Comparison of ENCODE assay signal across 8 cellular contexts in the genomic region with DNA sequence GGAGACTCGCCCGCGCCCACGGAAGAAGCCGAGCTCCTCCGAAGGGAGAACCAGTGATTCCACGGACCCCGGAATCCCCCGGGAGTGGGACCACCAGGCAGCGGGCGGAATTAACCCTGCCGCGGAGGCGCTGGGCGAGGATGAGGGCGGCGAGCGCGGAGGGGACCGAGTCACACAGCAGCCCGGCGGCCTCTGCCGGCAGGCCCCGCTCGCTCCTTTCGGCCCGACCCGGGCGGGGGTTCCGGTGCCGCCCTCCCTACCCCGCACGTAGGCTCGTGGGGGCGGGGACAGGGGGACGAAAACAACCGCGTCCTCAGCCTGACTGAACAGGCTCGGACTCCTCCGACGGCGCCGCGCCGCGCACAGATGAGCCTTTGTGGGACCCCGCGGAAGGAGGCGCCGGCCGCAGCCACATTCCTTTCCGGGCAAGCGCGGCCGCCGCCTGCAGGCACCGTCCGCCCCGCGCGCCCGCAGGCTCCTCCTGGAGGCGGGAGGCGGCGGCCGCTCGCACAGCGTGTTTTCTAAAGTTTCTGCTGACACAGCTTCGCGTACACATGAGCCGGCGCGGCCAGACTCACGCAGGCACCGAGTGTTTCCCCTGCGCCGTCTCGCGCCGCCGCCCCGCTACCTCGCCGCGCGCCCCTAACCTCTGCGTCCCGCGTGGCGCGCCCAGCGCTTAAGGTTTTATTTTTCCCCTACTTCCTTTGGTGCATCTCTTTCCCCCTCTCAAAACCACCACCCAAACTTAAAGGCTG.
A peak's percentile ranks its signal among the peaks of the same experiment; 100 is the strongest.
DNase-seq lines count a peak whose midpoint lies in the region; ATAC-seq lines count a peak whose summit lies in the region.

No MANE protein-coding gene starts in this region.

- H3K27me3 ChIP-seq in HUES48 (ENCODE audit: control insufficient read depth, insufficient read depth, low read length) = no peaks in the 10 kb centered on the region

- H3K4me3 ChIP-seq in HUES48 (ENCODE audit: low read depth, low read length) = peak overlapping the region; percentile 93

- peak overlapping the region; percentile 95 for H3K9ac ChIP-seq in HUES48 (ENCODE audit: low read depth, low read length)

- H3K4me3 Mint-ChIP-seq in activated T-cell treated with anti-CD3 and anti-CD28 coated beads, Interleukin-2, amount 50 U/mL, for 4 hours = peak overlapping the region; percentile 92

- peaks cover 37% of the 10 kb centered on the region for H3K4me1 ChIP-seq in HUES48 (ENCODE audit: control insufficient read depth, insufficient read depth, low read length)

- H3K36me3 ChIP-seq in HUES48 (ENCODE audit: control insufficient read depth, insufficient read depth, low read length) = no peaks in the 10 kb centered on the region

- H3K27ac ChIP-seq in HUES48 (ENCODE audit: low read depth, low read length) = peak overlapping the region; percentile 100

- H3K4me1 Mint-ChIP-seq in activated T-cell treated with anti-CD3 and anti-CD28 coated beads, Interleukin-2, amount 50 U/mL, for 4 hours (ENCODE audit: low read depth) = peaks cover 59% of the 10 kb centered on the region

- no peaks in the 10 kb centered on the region for H3K9me3 ChIP-seq in HUES48 (ENCODE audit: control insufficient read depth, insufficient read depth, low read length)

- no peaks in the 10 kb centered on the region for H3K27me3 Mint-ChIP-seq in activated T-cell treated with anti-CD3 and anti-CD28 coated beads, Interleukin-2, amount 50 U/mL, for 4 hours (ENCODE audit: low read depth)

- DNase-seq in DMS53 treated with DMSO at 0.1 percent for 48 hours (lab: John Stamatoyannopoulos, UW; ENCODE audit: unreplicated experiment) (peak; percentile 39), OCI-M1 (lab: John Stamatoyannopoulos, UW) (peak; percentile 93), myocyte (ENCODE audit: low read depth) (peak; percentile 94)
- peak; percentile 83 for DNase-seq in activated T-cell treated with anti-CD3 and anti-CD28 coated beads, Interleukin-2, amount 50 U/mL, for 4 hours
- DNase-seq in stimulated activated CD8-positive, alpha-beta memory T cell treated with anti-CD3 and anti-CD28 coated beads, Interleukin-7, amount 100 ng/mL, for 4 hours (ENCODE audit: low read depth in 2 of 2) = peak; percentile 76 to 84

- H3K36me3 Mint-ChIP-seq in activated T-cell treated with anti-CD3 and anti-CD28 coated beads, Interleukin-2, amount 50 U/mL, for 4 hours (ENCODE audit: insufficient read depth) = no peaks in the 10 kb centered on the region

- no peaks in the 10 kb centered on the region for H3K9me3 Mint-ChIP-seq in activated T-cell treated with anti-CD3 and anti-CD28 coated beads, Interleukin-2, amount 50 U/mL, for 4 hours

- peak; percentile 69 for ATAC-seq in GM21447 (IDR thresholded peaks at IDR 0.05; ENCODE audit: unreplicated experiment)
- peak; percentile 84 to 85 for ATAC-seq in activated T-cell treated with anti-CD3 and anti-CD28 coated beads, Interleukin-2, amount 50 U/mL, for 4 hours
- peak; percentile 95 for ATAC-seq in esophagus mucosa

Comparison
In these comparisons a context has a peak if more than half of its experiments do, and no peak if none do; other contexts are left out.
1. Peak in every context shown above with its lines: DNase-seq, ATAC-seq, H3K4me3 ChIP-seq and H3K27ac ChIP-seq.
2. DNase-seq: peak in every context shown above with its lines; median percentile 94 in myocyte; 93 in OCI-M1; 83 in activated T-cell treated with anti-CD3 and anti-CD28 coated beads, Interleukin-2, amount 50 U/mL, for 4 hours; 80 in stimulated activated CD8-positive, alpha-beta memory T cell treated with anti-CD3 and anti-CD28 coated beads, Interleukin-7, amount 100 ng/mL, for 4 hours; 39 in DMS53 treated with DMSO at 0.1 percent for 48 hours.